15 cellular contexts compared by ENCODE assay signal in genomic region chr6:13425270-13425905, GRCh38.
DNase-seq lines count a peak whose midpoint lies in the region; ATAC-seq, FAIRE-seq and TF ChIP-seq lines count a peak whose summit lies in the region.
"Had no signal": no experiment of that assay in that cellular context is flagged by ENCODE, and none has a peak within 500 bp of the region (broad histone marks: within the 10 kb centered on the region; RNA-seq: fewer than 3 reads in every experiment).

No MANE protein-coding gene starts in this region.

- H3K79me2 ChIP-seq in H1 (ENCODE audit: control insufficient read depth in 1 of 2, insufficient read depth in 2 of 2, low read length in 2 of 2): no peaks in the 10 kb centered on the region; a peak in 1 of 4 replicates

- H3K4me3 ChIP-seq in H1 (ENCODE audit: extremely low read depth in 1 of 4, insufficient read depth in 2 of 4, low read depth in 3 of 4, low read length in 4 of 4) (no peak overlapping the region), upper lobe of right lung (no peak overlapping the region)
- H3K4me3 ChIP-seq: breast epithelium had no signal

- no peak for FAIRE-seq in H1 (lab: Jason Lieb, UNC)
- FAIRE-seq: urothelium cell line had no signal

- peak overlapping the region; percentile 43; the same call in 1 of the 2 replicates for H2BK20ac ChIP-seq in H1 (ENCODE audit: low read length)

- H3K27me3 ChIP-seq in H1 (replicated peaks in 1 of 4; ENCODE audit: control insufficient read depth in 3 of 4, extremely low read depth in 1 of 4, insufficient read depth in 3 of 4, low read length in 3 of 4) (no peaks in the 10 kb centered on the region), upper lobe of right lung (no peaks in the 10 kb centered on the region)
- H3K27me3 ChIP-seq: breast epithelium had no signal

- no peaks in the 10 kb centered on the region for H3K36me3 ChIP-seq in H1 (ENCODE audit: control insufficient read depth in 2 of 4, insufficient read depth in 4 of 4, low read length in 3 of 4)
- no peaks in the 10 kb centered on the region for H3K36me3 ChIP-seq in upper lobe of right lung
- H3K36me3 ChIP-seq: breast epithelium, WERI-Rb-1 had no signal

- no peak overlapping the region for H3K23ac ChIP-seq in H1 (ENCODE audit: insufficient read length)

- no peaks in the 10 kb centered on the region for H3K36me3 Mint-ChIP-seq in activated naive CD4-positive, alpha-beta T cell treated with anti-CD3 and anti-CD28 coated beads, Interleukin-2, amount 50 U/mL, for 72 hours
- no peaks in the 10 kb centered on the region for H3K36me3 Mint-ChIP-seq in mesothelial cell of epicardium

- TF ChIP-seq EP300 in H1 (IDR thresholded peaks at IDR 0.05; ENCODE audit: borderline replicate concordance in 1 of 2, low read depth in 2 of 2, low read length in 2 of 2): no peak

- DNase-seq in activated naive CD4-positive, alpha-beta T cell treated with anti-CD3 and anti-CD28 coated beads, Interleukin-2, amount 50 U/mL, for 72 hours (ENCODE audit: low spot score in 2 of 2): no peak
- DNase-seq in activated naive CD4-positive, alpha-beta T cell treated with anti-CD3 and anti-CD28 coated beads, Interleukin-2, amount 50 U/mL, for 16 hours: no peak
- DNase-seq in H1 (ENCODE audit: low read depth in 1 of 2, low spot score in 2 of 2): no peak
- no peak for DNase-seq in mesothelial cell of epicardium (ENCODE audit: low spot score in 2 of 2, unreplicated experiment in 2 of 2)
- DNase-seq in upper lobe of right lung: no peak
- DNase-seq in NCI-H2107 treated with DMSO at 0.1 percent for 48 hours (lab: John Stamatoyannopoulos, UW; ENCODE audit: unreplicated experiment): no peak
- no peak for DNase-seq in DMS 273 (lab: John Stamatoyannopoulos, UW; ENCODE audit: unreplicated experiment)
- DNase-seq: DMS79, Kasumi-1, NCI-H1930, WERI-Rb-1 had no signal

- no peak for ATAC-seq in activated naive CD4-positive, alpha-beta T cell treated with anti-CD3 and anti-CD28 coated beads, Interleukin-2, amount 50 U/mL, for 72 hours
- ATAC-seq in upper lobe of right lung (peak; percentile 32), HG02840 (IDR thresholded peaks at IDR 0.05; ENCODE audit: low FRiP score, unreplicated experiment) (no peak)
- ATAC-seq: naive thymus-derived CD4-positive, alpha-beta T cell had no signal

- no peak overlapping the region for H3K4ac ChIP-seq in H1 (replicated peaks; ENCODE audit: insufficient read length, low read depth, low read length)

- H3K79me1 ChIP-seq in H1 (ENCODE audit: low read depth, low read length): no peaks in the 10 kb centered on the region; the same call in 1 of the 2 replicates

- peaks cover 35% of the 10 kb centered on the region for H3K4me1 Mint-ChIP-seq in mesothelial cell of epicardium

- no peak overlapping the region for H3K4me3 Mint-ChIP-seq in mesothelial cell of epicardium

- H4K8ac ChIP-seq in H1 (ENCODE audit: extremely low read depth, insufficient read depth, low read length): no peak overlapping the region

- H3K23me2 ChIP-seq in H1 (ENCODE audit: low read depth, low read length): no peaks in the 10 kb centered on the region

- TF ChIP-seq CTCF in H1 (IDR thresholded peaks at IDR 0.05; ENCODE audit: control extremely low read depth in 1 of 3, insufficient read depth in 1 of 3, low read depth in 1 of 3, low read length in 3 of 3) (no peak), mesothelial cell of epicardium (IDR thresholded peaks at IDR 0.05; ENCODE audit: unreplicated experiment) (no peak), upper lobe of right lung (IDR thresholded peaks at IDR 0.05) (no peak)

- no peak overlapping the region for H3K9ac ChIP-seq in H1 (replicated peaks in 1 of 4; ENCODE audit: extremely low read depth in 1 of 4, low read depth in 3 of 4, low read length in 3 of 4)

- no peak overlapping the region for H4K5ac ChIP-seq in H1 (ENCODE audit: insufficient read length, low read depth, low read length)

- H3K9me3 ChIP-seq in H1 (ENCODE audit: insufficient read depth in 2 of 2, low read depth in 1 of 2, low read length in 1 of 2): no peaks in the 10 kb centered on the region
- H3K9me3 ChIP-seq in upper lobe of right lung: no peaks in the 10 kb centered on the region
- H3K9me3 ChIP-seq: breast epithelium had no signal

- no peak overlapping the region for H2AFZ ChIP-seq in H1 (ENCODE audit: low read length)

- H3K14ac ChIP-seq in H1 (ENCODE audit: insufficient read length): no peak overlapping the region

- H2BK12ac ChIP-seq in H1 (ENCODE audit: low read depth, low read length): no peak overlapping the region

- H3K27me3 Mint-ChIP-seq in mesothelial cell of epicardium (ENCODE audit: low read depth): peaks cover 7% of the 10 kb centered on the region

- TF ChIP-seq RAD21 in H1 (IDR thresholded peaks at IDR 0.05 in 1 of 2, conservative IDR thresholded peaks at IDR 0.05 in 1 of 2; ENCODE audit: low read depth in 2 of 2, low read length in 2 of 2): no peak

- H2BK120ac ChIP-seq in H1 (replicated peaks; ENCODE audit: low read depth, low read length): peak overlapping the region; percentile 27

- WGBS in H1 (ENCODE audit: extremely low coverage in 1 of 2, insufficient coverage in 1 of 2, insufficient read length in 1 of 2, insufficient replicate concordance in 2 of 2, low coverage in 1 of 2, low lambda C conversion rate in 2 of 2, missing lambda C conversion rate in 1 of 2), 2 experiments: 64% methylated on average over 3 of the region's 3 CpGs; no CpG with 5 or more reads in 1 of the 2 experiments

- intact Hi-C loops in upper lobe of right lung (cut with DNase I): no loop called here

- H4K20me1 ChIP-seq in H1 (replicated peaks in 1 of 2; ENCODE audit: control insufficient read depth in 1 of 2, insufficient read depth in 2 of 2, low read length in 2 of 2): no peaks in the 10 kb centered on the region

- H3K27ac ChIP-seq in H1 (ENCODE audit: low read depth, low read length) (no peak overlapping the region), upper lobe of right lung (peak overlapping the region; percentile 65)
- H3K27ac ChIP-seq: WERI-Rb-1 had no signal

- no peak overlapping the region for H3K4me2 ChIP-seq in H1 (ENCODE audit: insufficient read depth in 1 of 2, low read depth in 2 of 2, low read length in 2 of 2)

- peaks cover 22 to 39% (median 25%) of the 10 kb centered on the region in 4 experiments for H3K4me1 ChIP-seq in H1 (replicated peaks in 1 of 4; ENCODE audit: control insufficient read depth in 3 of 4, insufficient read depth in 4 of 4, low read length in 3 of 4)
- peaks cover 79% of the 10 kb centered on the region for H3K4me1 ChIP-seq in upper lobe of right lung

- peak overlapping the region; percentile 37 to 83 for H3K27ac Mint-ChIP-seq in activated naive CD4-positive, alpha-beta T cell treated with anti-CD3 and anti-CD28 coated beads, Interleukin-2, amount 50 U/mL, for 72 hours
- peak overlapping the region; percentile 51 for H3K27ac Mint-ChIP-seq in mesothelial cell of epicardium
- H3K27ac Mint-ChIP-seq: naive thymus-derived CD4-positive, alpha-beta T cell had no signal

- H3K18ac ChIP-seq in H1 (ENCODE audit: extremely low read depth, low read length): no peak overlapping the region; the same call in 1 of the 2 replicates

- H3K9me3 Mint-ChIP-seq in activated naive CD4-positive, alpha-beta T cell treated with anti-CD3 and anti-CD28 coated beads, Interleukin-2, amount 50 U/mL, for 72 hours: no peaks in the 10 kb centered on the region
- H3K9me3 Mint-ChIP-seq in mesothelial cell of epicardium: no peaks in the 10 kb centered on the region
- H3K9me3 Mint-ChIP-seq: naive thymus-derived CD4-positive, alpha-beta T cell had no signal

- POLR2A ChIA-PET in H1 (lab: Charles Lee; ENCODE audit: partially characterized antibody): interaction anchor here (1.1 kb wide), 1 partner anchor 14 kb away, joined by 3 read pairs; no protein-coding TSS in a partner anchor

- H2BK15ac ChIP-seq in H1 (ENCODE audit: low read length): 0 out of 2 replicates have a peak overlapping the region, but pooled peaks have one; percentile 13

- peak overlapping the region; percentile 31; the same call in 1 of the 2 replicates for H2BK5ac ChIP-seq in H1 (ENCODE audit: low read depth, low read length)

- no peak for TF ChIP-seq POLR2A in H1 (IDR thresholded peaks at IDR 0.05; ENCODE audit: control extremely low read depth in 1 of 2, low read depth in 2 of 2, low read length in 2 of 2)

- peak overlapping the region; percentile 7 for H4K91ac ChIP-seq in H1 (replicated peaks; ENCODE audit: insufficient read length, low read length)

- H2AK5ac ChIP-seq in H1 (ENCODE audit: low read depth, low read length): 0 out of 2 replicates have a peak overlapping the region, but pooled peaks have one; percentile 28

- no peak overlapping the region for H3K56ac ChIP-seq in H1 (replicated peaks; ENCODE audit: insufficient read length, low read depth, low read length)

- CTCF ChIA-PET in H1 (lab: Charles Lee; ENCODE audit: partially characterized antibody): interaction anchor here (0.9 to 4.1 kb wide), 7 partner anchors 10 to 192 kb away, joined by 3 to 12 read pairs (median 4); no protein-coding TSS in a partner anchor

TF ChIP-seq in H1, 55 proteins besides CTCF, POLR2A, EP300 and RAD21 (continues in another document):
- TF ChIP-seq CHD1 (IDR thresholded peaks at IDR 0.05; ENCODE audit: low read depth, low read length): no peak
- TF ChIP-seq NANOG (IDR thresholded peaks at IDR 0.05; ENCODE audit: insufficient read depth, low read depth, low read length, poor library complexity, severe bottlenecking): no peak
- no peak for TF ChIP-seq TBP (IDR thresholded peaks at IDR 0.05; ENCODE audit: low read depth, low read length)
- TF ChIP-seq SIX5 (IDR thresholded peaks at IDR 0.05; ENCODE audit: low read depth, low read length): no peak
- TF ChIP-seq PHF8 (conservative IDR thresholded peaks at IDR 0.05; ENCODE audit: low read depth, low read length): no peak
- no peak for TF ChIP-seq JUN (IDR thresholded peaks at IDR 0.05; ENCODE audit: low read depth, low read length)
- TF ChIP-seq SIRT6 (IDR thresholded peaks at IDR 0.05; ENCODE audit: low read length): no peak
- TF ChIP-seq MAX (IDR thresholded peaks at IDR 0.05): no peak
- no peak for TF ChIP-seq E2F6 (IDR thresholded peaks at IDR 0.05)
- TF ChIP-seq HDAC2 (IDR thresholded peaks at IDR 0.05; ENCODE audit: borderline replicate concordance in 1 of 2, low read depth in 2 of 2, low read length in 2 of 2): no peak
- TF ChIP-seq RNF2 (IDR thresholded peaks at IDR 0.05; ENCODE audit: borderline replicate concordance, low read depth, low read length, missing control alignments, poor library complexity, severe bottlenecking): no peak
- no peak for TF ChIP-seq KDM5A (IDR thresholded peaks at IDR 0.05; ENCODE audit: low read length)
